ENCODE assay signal across 38 cellular contexts in genomic region chr6:49919935-49920644, GRCh38. TPM values are rescaled to one million over a fixed set of nuclear protein-coding genes. Genes with fewer than 3 reads are reported as not detected.
"Had no signal": no experiment of that assay in that cellular context is flagged by ENCODE, and none has a peak within 500 bp of the region (broad histone marks: within the 10 kb centered on the region; RNA-seq: fewer than 3 reads in every experiment).

No MANE protein-coding gene starts in this region.

- H3K9me3 ChIP-seq: MG63 had no signal

- H3K4me3 ChIP-seq: MG63 had no signal

- DNase-seq: MG63, MM.1S, MV-4-11, NCI-H1048, NCI-H1092, NCI-H1092 treated with DMSO at 0.1 percent for 48 hours, NCI-H1105, NCI-H1105 treated with DMSO at 0.1 percent for 48 hours, NCI-H1417 treated with DMSO at 0.1 percent for 48 hours, NCI-H1436, NCI-H1436 treated with DMSO at 0.1 percent for 48 hours, NCI-H146, NCI-H1694, NCI-H1694 treated with DMSO at 0.1 percent for 48 hours, NCI-H187, NCI-H187 treated with DMSO at 0.1 percent for 48 hours, NCI-H1930, NCI-H2029, NCI-H2029 treated with DMSO at 0.1 percent for 48 hours, NCI-H2081, NCI-H2081 treated with DMSO at 0.1 percent for 48 hours, NCI-H2107, NCI-H2171, NCI-H2171 treated with DMSO at 0.1 percent for 48 hours, NCI-H2227 treated with DMSO at 0.1 percent for 48 hours, NCI-H226, NCI-H345, NCI-H446, NCI-H446 treated with DMSO at 0.1 percent for 48 hours, NCI-H510A, NCI-H510A treated with DMSO at 0.1 percent for 48 hours, NCI-H524, NCI-H524 treated with DMSO at 0.1 percent for 48 hours, NCI-H526 had no signal

- H3K27me3 ChIP-seq: MG63 had no signal

- H3K36me3 ChIP-seq: MG63 had no signal

RNA-seq across cellular contexts. Expression of gene DEFB114, which starts 43.9 kb away (rescaled TPM):
- total RNA-seq: LHCN-M2, M059J, MCF 10A, NCI-H460 had no signal

RNA-seq across cellular contexts. Expression of gene DEFB113, which starts 49.3 kb away (rescaled TPM):
- total RNA-seq: LHCN-M2, M059J, MCF 10A, NCI-H460 had no signal

RNA-seq across cellular contexts. Expression of gene CRISP1, which starts 53.8 kb away (rescaled TPM):
- total RNA-seq: LHCN-M2, M059J, MCF 10A, NCI-H460 had no signal
